In the genomic region with DNA sequence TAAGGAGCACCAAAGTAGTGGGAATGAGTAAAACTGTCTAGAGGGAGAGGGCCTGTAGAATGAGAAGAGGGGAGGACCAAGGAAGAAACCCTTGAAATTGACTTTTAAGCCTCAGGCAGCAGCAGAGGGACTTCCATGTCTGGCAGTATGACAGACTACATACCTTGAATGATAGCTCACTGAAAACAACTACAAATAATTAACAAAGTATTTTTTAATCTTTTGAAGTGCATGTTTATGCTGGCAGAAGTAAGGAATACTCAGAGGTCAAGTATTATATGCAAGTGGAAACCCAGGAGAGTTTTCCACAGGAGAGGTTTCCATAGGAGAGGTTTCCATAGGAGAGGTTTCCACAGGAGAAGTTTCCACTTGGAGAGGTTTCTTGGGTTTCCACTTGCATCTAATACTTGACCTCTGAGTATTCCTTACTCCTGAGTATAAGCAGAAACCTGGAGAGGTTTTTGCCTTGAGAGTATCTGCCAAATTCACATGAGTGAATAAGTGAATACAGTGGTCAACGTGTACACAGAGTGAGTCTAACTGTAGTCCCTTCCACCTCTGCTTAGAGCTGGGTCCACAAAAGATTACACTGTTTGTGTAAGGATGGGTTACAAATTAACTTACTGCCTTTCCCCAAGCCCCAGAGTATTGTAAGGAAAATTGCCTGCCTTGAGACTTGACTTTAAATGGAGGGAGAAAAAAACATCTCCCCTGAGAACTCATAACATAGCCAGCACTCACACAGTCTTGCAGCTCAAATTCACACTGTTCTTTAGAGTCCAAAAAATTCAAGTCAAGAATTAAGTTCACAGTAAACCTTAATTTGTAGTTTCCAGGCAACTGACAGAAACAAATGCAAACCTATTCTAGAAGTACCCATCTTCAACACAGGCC, we compare ENCODE assay signal across 27 cellular contexts. TPM values are rescaled to one million over a fixed set of nuclear protein-coding genes. Genes with fewer than 3 reads are reported as not detected.
DNase-seq lines count a peak whose midpoint lies in the region; ATAC-seq, FAIRE-seq and TF ChIP-seq lines count a peak whose summit lies in the region.
"Had no signal": no experiment of that assay in that cellular context is flagged by ENCODE, and none has a peak within 500 bp of the region (broad histone marks: within the 10 kb centered on the region; RNA-seq: fewer than 3 reads in every experiment).

No MANE protein-coding gene starts in this region.

- H3K9me2 ChIP-seq in hepatocyte (replicated peaks; ENCODE audit: insufficient read depth), result no peaks in the 10 kb centered on the region

- peaks cover 61% of the 10 kb centered on the region for H3K4me1 Mint-ChIP-seq in Caco-2 (ENCODE audit: low read depth, unreplicated experiment)
- H3K4me1 Mint-ChIP-seq in stimulated activated effector memory CD8-positive, alpha-beta T cell treated with anti-CD3 and anti-CD28 coated beads, Interleukin-12 subunit alpha, Interleukin-12 subunit beta, amount 100 ng/mL, for 72 hours, result no peaks in the 10 kb centered on the region

- H3K36me3 ChIP-seq in Caco-2 (ENCODE audit: control insufficient read depth, insufficient read depth, low read length) (no peaks in the 10 kb centered on the region), hepatocyte (replicated peaks; ENCODE audit: insufficient read depth, low read depth) (no peaks in the 10 kb centered on the region), mucosa of descending colon (ENCODE audit: low read depth) (no peaks in the 10 kb centered on the region)
- H3K36me3 ChIP-seq: SJCRH30, upper lobe of right lung had no signal

- H3K9me3 ChIP-seq in Caco-2 (0 out of 2 replicates have a peak, but pooled peaks cover under 1% of the 10 kb centered on the region), hepatocyte (ENCODE audit: low read depth) (no peaks in the 10 kb centered on the region), mucosa of descending colon (no peaks in the 10 kb centered on the region)
- H3K9me3 ChIP-seq: psoas muscle, SJCRH30, upper lobe of right lung had no signal

- intact Hi-C loops in Caco-2 (cut with micrococcal nuclease; ENCODE audit: unreplicated experiment), result loop anchor here (1.0 kb wide), 2 partner anchors 30 to 165 kb away; a partner anchor contains a TSS
- intact Hi-C loops in mucosa of descending colon (cut with DNase I, micrococcal nuclease), result no loop called here

- H3K4me1 ChIP-seq in Caco-2 (peaks cover 60% of the 10 kb centered on the region), hepatocyte (ENCODE audit: insufficient read depth) (peaks cover 25% of the 10 kb centered on the region), mucosa of descending colon (ENCODE audit: low read depth) (peaks cover 8% of the 10 kb centered on the region)
- H3K4me1 ChIP-seq: psoas muscle, SJCRH30, upper lobe of right lung had no signal

- H3K4me3 ChIP-seq in Caco-2 (ENCODE audit: low read depth, low read length) (no peak overlapping the region), hepatocyte (no peak overlapping the region), mucosa of descending colon (no peak overlapping the region)
- H3K4me3 ChIP-seq: psoas muscle, SJCRH30, smooth muscle cell, upper lobe of right lung had no signal

- CTCF ChIA-PET in Caco-2 (lab: Charles Lee), result interaction anchor here (0.7 kb wide), 1 partner anchor 188 kb away, joined by 3 read pairs; no protein-coding TSS in a partner anchor

- peak; percentile 76 for FAIRE-seq in RCC 7860 (lab: Jason Lieb, UNC)
- FAIRE-seq: GM12892 had no signal

- DNase-seq in Caco-2, result peak in 1 of 2 experiments; percentile 67
- peak; percentile 32 for DNase-seq in RCC 7860 (ENCODE audit: low spot score)
- peak; percentile 43 for DNase-seq in hepatocyte (ENCODE audit: low spot score)
- DNase-seq in mucosa of descending colon, result no peak
- DNase-seq in stimulated activated effector memory CD8-positive, alpha-beta T cell treated with anti-CD3 and anti-CD28 coated beads, Interleukin-12 subunit alpha, Interleukin-12 subunit beta, amount 100 ng/mL, for 72 hours (ENCODE audit: low spot score in 2 of 2), result no peak
- DNase-seq in cortex of kidney (lab: John Stamatoyannopoulos, UW), result no peak
- DNase-seq: activated CD4-positive, CD25-positive, alpha-beta regulatory T cell treated with anti-CD3 and anti-CD28 coated beads, Interleukin-2, amount 50 U/mL, for 72 hours; activated CD8-positive, alpha-beta T cell treated with anti-CD3 and anti-CD28 coated beads for 36 hours; activated effector memory CD4-positive, alpha-beta T cell treated with anti-CD3 and anti-CD28 coated beads, Interleukin-2, amount 50 U/mL, for 16 hours; DND-41; erythroblast; foreskin melanocyte; hippocampal formation; immature natural killer cell; NCI-H1105 treated with DMSO at 0.1 percent for 48 hours; NCI-H2029; NCI-H446 treated with DMSO at 0.1 percent for 48 hours; PC-3; psoas muscle; SJCRH30; substantia nigra; upper lobe of right lung had no signal

- ATAC-seq in mucosa of descending colon (peak; percentile 86), GM18505 (IDR thresholded peaks at IDR 0.05; ENCODE audit: unreplicated experiment) (no peak), HG02623 (IDR thresholded peaks at IDR 0.05; ENCODE audit: unreplicated experiment) (no peak)
- no peak for ATAC-seq in stimulated activated effector memory CD8-positive, alpha-beta T cell treated with anti-CD3 and anti-CD28 coated beads, Interleukin-12 subunit alpha, Interleukin-12 subunit beta, amount 100 ng/mL, for 72 hours
- ATAC-seq: activated CD8-positive, alpha-beta T cell treated with anti-CD3 and anti-CD28 coated beads for 36 hours; HCT116; PC-3; psoas muscle; upper lobe of right lung had no signal

- H3K27me3 ChIP-seq in Caco-2 (replicated peaks; ENCODE audit: control insufficient read depth, insufficient read depth, low read length) (no peaks in the 10 kb centered on the region), hepatocyte (no peaks in the 10 kb centered on the region)
- H3K27me3 ChIP-seq: SJCRH30, upper lobe of right lung had no signal

- H3K27me3 Mint-ChIP-seq in Caco-2 (ENCODE audit: insufficient read depth, unreplicated experiment), result no peaks in the 10 kb centered on the region

- H3K79me2 ChIP-seq in hepatocyte, result no peaks in the 10 kb centered on the region

- H3K27ac Mint-ChIP-seq in Caco-2 (ENCODE audit: unreplicated experiment), result peak overlapping the region; percentile 78
- no peak overlapping the region for H3K27ac Mint-ChIP-seq in stimulated activated effector memory CD8-positive, alpha-beta T cell treated with anti-CD3 and anti-CD28 coated beads, Interleukin-12 subunit alpha, Interleukin-12 subunit beta, amount 100 ng/mL, for 72 hours
- H3K27ac Mint-ChIP-seq: activated CD8-positive, alpha-beta T cell treated with anti-CD3 and anti-CD28 coated beads for 36 hours; immature natural killer cell had no signal

- H2AFZ ChIP-seq in hepatocyte, result no peak overlapping the region

- H3K4me3 Mint-ChIP-seq in Caco-2 (ENCODE audit: unreplicated experiment), result peak overlapping the region; percentile 9
- no peak overlapping the region for H3K4me3 Mint-ChIP-seq in stimulated activated effector memory CD8-positive, alpha-beta T cell treated with anti-CD3 and anti-CD28 coated beads, Interleukin-12 subunit alpha, Interleukin-12 subunit beta, amount 100 ng/mL, for 72 hours
- H3K4me3 Mint-ChIP-seq: activated CD8-positive, alpha-beta T cell treated with anti-CD3 and anti-CD28 coated beads for 36 hours; immature natural killer cell had no signal

- TF ChIP-seq POLR2A in GM18505 (IDR thresholded peaks at IDR 0.05; ENCODE audit: borderline replicate concordance, extremely low read depth, insufficient read depth, insufficient read length), result no peak

- H4K20me1 ChIP-seq in hepatocyte (ENCODE audit: insufficient read depth, poor library complexity, severe bottlenecking), result no peaks in the 10 kb centered on the region

- no TSS peak for BruUV-seq in Caco-2 (replicated peaks; lab: Mats Ljungman, UMichigan)

- 61% methylated on average over 1 of the region's 1 CpG for WGBS in hepatocyte (ENCODE audit: low lambda C conversion rate, missing lambda C conversion rate)

- H3K9me3 Mint-ChIP-seq in Caco-2 (ENCODE audit: unreplicated experiment), result peaks cover 23% of the 10 kb centered on the region
- H3K9me3 Mint-ChIP-seq in stimulated activated effector memory CD8-positive, alpha-beta T cell treated with anti-CD3 and anti-CD28 coated beads, Interleukin-12 subunit alpha, Interleukin-12 subunit beta, amount 100 ng/mL, for 72 hours, result peaks cover 3% of the 10 kb centered on the region
- H3K9me3 Mint-ChIP-seq: activated CD8-positive, alpha-beta T cell treated with anti-CD3 and anti-CD28 coated beads for 36 hours had no signal

- H3K4me2 ChIP-seq in hepatocyte, result peak overlapping the region; percentile 31
- H3K4me2 ChIP-seq: smooth muscle cell had no signal

- TF ChIP-seq CTCF in Caco-2 (IDR thresholded peaks at IDR 0.05; ENCODE audit: insufficient read depth in 1 of 2, low read depth in 1 of 2, low read length in 1 of 2, severe bottlenecking in 1 of 2, unreplicated experiment in 1 of 2), result no peak
- no peak for TF ChIP-seq CTCF in hepatocyte (IDR thresholded peaks at IDR 0.05; ENCODE audit: poor library complexity)
- TF ChIP-seq CTCF in mucosa of descending colon (IDR thresholded peaks at IDR 0.05), result no peak

- H3K36me3 Mint-ChIP-seq in Caco-2 (ENCODE audit: insufficient read depth, unreplicated experiment), result peaks cover 2% of the 10 kb centered on the region
- no peaks in the 10 kb centered on the region for H3K36me3 Mint-ChIP-seq in stimulated activated effector memory CD8-positive, alpha-beta T cell treated with anti-CD3 and anti-CD28 coated beads, Interleukin-12 subunit alpha, Interleukin-12 subunit beta, amount 100 ng/mL, for 72 hours

- peak overlapping the region; percentile 49 for H3K27ac ChIP-seq in hepatocyte
- H3K27ac ChIP-seq: psoas muscle, SJCRH30, upper lobe of right lung had no signal

- POLR2A ChIA-PET in Caco-2 (lab: Charles Lee), result interaction anchor here (1.6 to 1.8 kb wide), 2 partner anchors 30 to 34 kb away, joined by 9 read pairs; a partner anchor contains a TSS

RNA-seq across cellular contexts. Expression of a gene that starts 34.1 kb away (rescaled TPM):
- total RNA-seq in Caco-2 (2022) (2.6 and 3.3 TPM in 2 replicates), hepatocyte (3.6 and 4.3 TPM in 2 replicates), mucosa of descending colon (1 to 10 TPM in 1 of 3 donors, under 1 TPM in 2; 0.61 to 1.2 (median 0.70) TPM)
- polyA plus RNA-seq in hepatocyte, result 3.6 and 5.2 TPM in 2 replicates

Comparison
In these comparisons a context has a peak if more than half of its experiments do, and no peak if none do; other contexts are left out.
1. DNase-seq: peak in RCC 7860 (single experiment) and hepatocyte (single experiment); none in mucosa of descending colon (0 of 3), stimulated activated effector memory CD8-positive, alpha-beta T cell treated with anti-CD3 and anti-CD28 coated beads, Interleukin-12 subunit alpha, Interleukin-12 subunit beta, amount 100 ng/mL, for 72 hours (0 of 2) and cortex of kidney (single experiment).